Comparison of ENCODE assay signal across 8 cellular contexts in the genomic region with DNA sequence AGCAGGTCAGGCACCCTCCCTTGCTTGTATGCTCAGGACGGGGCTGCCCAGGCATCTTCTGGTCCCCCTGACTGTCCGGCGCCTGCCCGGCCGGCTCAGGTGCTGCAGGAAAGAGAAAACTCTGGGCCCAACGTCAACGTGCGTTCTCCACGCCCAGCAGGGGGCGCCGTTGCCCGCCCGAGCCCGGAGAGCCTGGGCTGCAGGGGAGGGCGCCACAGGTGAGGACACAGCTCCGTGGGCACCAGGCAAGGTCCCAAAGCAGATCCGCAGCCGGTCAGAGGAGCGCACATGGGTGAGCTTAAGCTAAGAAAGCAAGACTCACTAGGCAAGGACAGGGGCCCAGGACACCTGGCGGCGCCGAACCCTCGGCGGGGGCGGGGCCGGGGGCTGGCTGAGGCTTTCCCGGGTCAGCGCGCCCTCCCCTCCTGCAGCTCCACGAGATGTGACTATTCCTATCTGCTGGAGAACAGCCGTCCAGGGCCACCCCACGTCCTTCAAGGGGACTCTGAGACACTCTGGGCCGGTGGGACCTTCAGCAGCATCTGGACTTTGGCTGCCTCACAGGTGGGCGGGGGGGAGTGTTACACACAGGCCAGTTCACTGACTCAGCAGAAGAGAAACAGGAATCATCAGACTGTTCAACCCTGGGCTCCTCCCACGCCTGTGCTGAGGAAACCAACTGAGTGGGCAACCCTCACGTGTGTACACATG. TPM values are rescaled to one million over a fixed set of nuclear protein-coding genes. Genes with fewer than 3 reads are reported as not detected.
A peak's percentile ranks its signal among the peaks of the same experiment; 100 is the strongest.
DNase-seq lines count a peak whose midpoint lies in the region; ATAC-seq and TF ChIP-seq lines count a peak whose summit lies in the region.

No MANE protein-coding gene starts in this region.

- H3K27ac ChIP-seq in ascending aorta, result no peak overlapping the region

- H3K27me3 ChIP-seq in ascending aorta, result no peaks in the 10 kb centered on the region

- peak; percentile 50 for DNase-seq in GDM1 (lab: John Stamatoyannopoulos, UW)
- DNase-seq in NCI-H1092 (lab: John Stamatoyannopoulos, UW), result peak; percentile 34
- peak; percentile 89 for DNase-seq in T-helper 9 cell
- no peak for DNase-seq in ascending aorta (ENCODE audit: low spot score in 2 of 2)
- DNase-seq in stimulated activated CD4-positive, alpha-beta T cell treated with anti-CD3 and anti-CD28 coated beads, Interleukin-15, amount 100 ng/mL, for 48 hours (ENCODE audit: low read depth in 2 of 2), result peak; percentile 53 to 65
- no peak for DNase-seq in T1000 (lab: John Stamatoyannopoulos, UW)

- H3K9me3 ChIP-seq in ascending aorta, result no peaks in the 10 kb centered on the region

- TF ChIP-seq CTCF in ascending aorta (IDR thresholded peaks at IDR 0.05), result peak in 2 of 3 experiments; percentile 55 to 62

- intact Hi-C loops in ascending aorta (cut with DNase I), result no loop called here

- no peaks in the 10 kb centered on the region for H3K4me1 ChIP-seq in ascending aorta

- no peak for ATAC-seq in GM21825 (IDR thresholded peaks at IDR 0.05; ENCODE audit: unreplicated experiment)

- no peak overlapping the region for H3K4me3 ChIP-seq in ascending aorta
- H3K4me3 ChIP-seq in iPS-11a (ENCODE audit: low read depth, low read length), result peak overlapping the region; percentile 17

- no peaks in the 10 kb centered on the region for H3K36me3 ChIP-seq in ascending aorta

RNA-seq across cellular contexts. Expression of a gene that starts 29.3 kb away (rescaled TPM):
- total RNA-seq in ascending aorta, result not detected

RNA-seq across cellular contexts. Expression of a gene that starts 40.6 kb away (rescaled TPM):
- total RNA-seq in ascending aorta, result not detected

RNA-seq across cellular contexts. Expression of a gene that starts 47.9 kb away (rescaled TPM):
- total RNA-seq in ascending aorta, result not detected

RNA-seq across cellular contexts. Expression of a gene that starts 55.4 kb away (rescaled TPM):
- total RNA-seq in ascending aorta, result 2.2 TPM

Comparison
In these comparisons a context has a peak if more than half of its experiments do, and no peak if none do; other contexts are left out.
1. DNase-seq: peak in GDM1 (single experiment), NCI-H1092 (single experiment), T-helper 9 cell (single experiment) and stimulated activated CD4-positive, alpha-beta T cell treated with anti-CD3 and anti-CD28 coated beads, Interleukin-15, amount 100 ng/mL, for 48 hours (2 of 2); none in ascending aorta (0 of 2) and T1000 (single experiment).